22 cellular contexts compared by ENCODE assay signal in the genomic region with DNA sequence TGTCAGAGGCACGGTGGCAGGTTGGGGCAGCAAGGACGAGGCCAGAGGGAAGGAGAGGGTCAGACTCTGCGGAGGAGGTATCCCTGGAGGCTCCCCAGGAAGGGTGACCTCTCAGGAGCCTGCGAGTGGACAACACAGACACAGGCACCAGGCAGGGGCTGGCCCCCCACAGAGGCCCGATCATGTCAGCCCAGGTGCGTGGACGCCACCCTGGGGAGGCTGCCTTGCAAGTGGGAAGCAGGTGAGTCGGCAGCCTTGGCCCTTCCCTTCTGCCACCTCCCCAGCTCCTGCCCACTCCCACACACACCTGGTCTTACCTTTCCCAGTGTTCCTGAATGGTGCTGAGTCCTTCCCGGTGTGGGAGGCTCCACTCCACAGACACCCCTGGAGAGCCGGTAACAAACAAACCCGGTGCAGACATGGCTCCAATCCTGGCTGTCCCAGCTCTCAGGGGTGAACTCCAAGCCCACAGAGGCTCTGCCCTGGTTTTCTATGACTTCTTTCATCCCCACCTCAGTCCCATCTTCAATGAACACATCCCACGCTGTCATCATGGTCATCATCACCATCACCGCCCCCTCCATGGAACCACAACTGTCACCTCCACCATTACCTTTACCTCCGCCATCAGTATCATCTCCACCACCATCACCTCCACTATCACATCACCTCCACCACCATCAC. TPM values are rescaled to one million over a fixed set of nuclear protein-coding genes. Genes with fewer than 3 reads are reported as not detected.
DNase-seq lines count a peak whose midpoint lies in the region; ATAC-seq, FAIRE-seq and TF ChIP-seq lines count a peak whose summit lies in the region.
"Had no signal": no experiment of that assay in that cellular context is flagged by ENCODE, and none has a peak within 500 bp of the region (broad histone marks: within the 10 kb centered on the region; RNA-seq: fewer than 3 reads in every experiment).

No MANE protein-coding gene starts in this region.

- no peak overlapping the region for H3K27ac ChIP-seq in spleen
- H3K27ac ChIP-seq in CD8-positive, alpha-beta memory T cell (ENCODE audit: low read depth, low read length): no peak overlapping the region
- H3K27ac ChIP-seq: HL-60, SJCRH30, tibial artery had no signal

- no peaks in the 10 kb centered on the region for H3K27me3 Mint-ChIP-seq in activated naive CD8-positive, alpha-beta T cell treated with anti-CD3 and anti-CD28 coated beads, Interleukin-2, amount 10 ng/mL, durations not matched to agents 7 days and 5 days
- no peaks in the 10 kb centered on the region for H3K27me3 Mint-ChIP-seq in activated naive CD8-positive, alpha-beta T cell treated with anti-CD3 and anti-CD28 coated beads for 36 hours
- no peaks in the 10 kb centered on the region for H3K27me3 Mint-ChIP-seq in central memory CD8-positive, alpha-beta T cell
- H3K27me3 Mint-ChIP-seq in CD8-positive, alpha-beta memory T cell: no peaks in the 10 kb centered on the region
- no peaks in the 10 kb centered on the region for H3K27me3 Mint-ChIP-seq in activated T-helper 1 cell treated with anti-CD3 and anti-CD28 coated beads, Interleukin-12 subunit alpha, Interleukin-12 subunit beta, Interleukin-2, Interleukin-4 antibody, amounts not matched to agents 30 ng/mL and 10 ng/mL and 1 ng/mL, durations not matched to agents 14 hours and 24 hours and 36 hours (ENCODE audit: insufficient read depth)
- H3K27me3 Mint-ChIP-seq in T-helper 17 cell: no peaks in the 10 kb centered on the region
- H3K27me3 Mint-ChIP-seq: activated CD8-positive, alpha-beta T cell treated with anti-CD3 and anti-CD28 coated beads for 36 hours; effector memory CD8-positive, alpha-beta T cell; naive thymus-derived CD4-positive, alpha-beta T cell had no signal

- POLR2A ChIA-PET in activated naive CD8-positive, alpha-beta T cell treated with anti-CD3 and anti-CD28 coated beads, Interleukin-2, amount 10 ng/mL, durations not matched to agents 7 days and 5 days (lab: Charles Lee): no interaction called here
- POLR2A ChIA-PET in CD8-positive, alpha-beta memory T cell (lab: Charles Lee): no interaction called here

- H3K27me3 ChIP-seq in spleen (replicated peaks in 1 of 7): no peaks in the 10 kb centered on the region
- H3K27me3 ChIP-seq in CD8-positive, alpha-beta memory T cell (ENCODE audit: insufficient read depth, low read length, poor library complexity, severe bottlenecking): no peaks in the 10 kb centered on the region
- H3K27me3 ChIP-seq: esophagus squamous epithelium, SJCRH30, tibial artery had no signal

- no peak for TF ChIP-seq CTCF in spleen (IDR thresholded peaks at IDR 0.05 in 8 of 11, conservative IDR thresholded peaks at IDR 0.05 in 3 of 11)

- H3K9me3 ChIP-seq in spleen (no peaks in the 10 kb centered on the region), T-helper 17 cell (ENCODE audit: control insufficient read depth, low read length, poor library complexity, severe bottlenecking) (no peaks in the 10 kb centered on the region)
- no peaks in the 10 kb centered on the region for H3K9me3 ChIP-seq in CD8-positive, alpha-beta memory T cell (ENCODE audit: low read length)
- H3K9me3 ChIP-seq: esophagus squamous epithelium, SJCRH30, tibial artery had no signal

- peaks cover 12 to 46% (median 21%) of the 10 kb centered on the region in 6 donors for H3K4me1 ChIP-seq in spleen
- peaks cover 15% of the 10 kb centered on the region for H3K4me1 ChIP-seq in CD8-positive, alpha-beta memory T cell (ENCODE audit: insufficient read depth, low read length)

- peak overlapping the region; percentile 4 for H3K27ac Mint-ChIP-seq in activated naive CD8-positive, alpha-beta T cell treated with anti-CD3 and anti-CD28 coated beads, Interleukin-2, amount 10 ng/mL, durations not matched to agents 7 days and 5 days
- H3K27ac Mint-ChIP-seq in activated naive CD8-positive, alpha-beta T cell treated with anti-CD3 and anti-CD28 coated beads for 36 hours: no peak overlapping the region
- peak overlapping the region; percentile 29 for H3K27ac Mint-ChIP-seq in central memory CD8-positive, alpha-beta T cell (ENCODE audit: low read depth)
- H3K27ac Mint-ChIP-seq in CD8-positive, alpha-beta memory T cell: peak overlapping the region in 1 of 8 donors; percentile 20
- H3K27ac Mint-ChIP-seq in activated T-helper 1 cell treated with anti-CD3 and anti-CD28 coated beads, Interleukin-12 subunit alpha, Interleukin-12 subunit beta, Interleukin-2, Interleukin-4 antibody, amounts not matched to agents 30 ng/mL and 10 ng/mL and 1 ng/mL, durations not matched to agents 14 hours and 24 hours and 36 hours: no peak overlapping the region
- no peak overlapping the region for H3K27ac Mint-ChIP-seq in T-helper 17 cell
- H3K27ac Mint-ChIP-seq: activated CD8-positive, alpha-beta T cell treated with anti-CD3 and anti-CD28 coated beads for 36 hours; stimulated activated naive B cell treated with anti-CD40 and anti-IgM and Interleukin-4, amounts not matched to agents 10 μg/mL and 1 μg/mL and 100 μg/mL, for 72 hours had no signal

- no peak overlapping the region for H3K4me3 Mint-ChIP-seq in activated naive CD8-positive, alpha-beta T cell treated with anti-CD3 and anti-CD28 coated beads, Interleukin-2, amount 10 ng/mL, durations not matched to agents 7 days and 5 days
- no peak overlapping the region for H3K4me3 Mint-ChIP-seq in activated naive CD8-positive, alpha-beta T cell treated with anti-CD3 and anti-CD28 coated beads for 36 hours
- H3K4me3 Mint-ChIP-seq in central memory CD8-positive, alpha-beta T cell: no peak overlapping the region
- H3K4me3 Mint-ChIP-seq in CD8-positive, alpha-beta memory T cell: peak overlapping the region in 1 of 7 donors; percentile 42
- no peak overlapping the region for H3K4me3 Mint-ChIP-seq in activated T-helper 1 cell treated with anti-CD3 and anti-CD28 coated beads, Interleukin-12 subunit alpha, Interleukin-12 subunit beta, Interleukin-2, Interleukin-4 antibody, amounts not matched to agents 30 ng/mL and 10 ng/mL and 1 ng/mL, durations not matched to agents 14 hours and 24 hours and 36 hours
- no peak overlapping the region for H3K4me3 Mint-ChIP-seq in T-helper 17 cell
- H3K4me3 Mint-ChIP-seq: activated CD8-positive, alpha-beta T cell treated with anti-CD3 and anti-CD28 coated beads for 36 hours; effector memory CD8-positive, alpha-beta T cell; stimulated activated naive B cell treated with anti-CD40 and anti-IgM and Interleukin-4, amounts not matched to agents 10 μg/mL and 1 μg/mL and 100 μg/mL, for 72 hours had no signal

- H3K36me3 Mint-ChIP-seq in activated naive CD8-positive, alpha-beta T cell treated with anti-CD3 and anti-CD28 coated beads, Interleukin-2, amount 10 ng/mL, durations not matched to agents 7 days and 5 days: no peaks in the 10 kb centered on the region
- H3K36me3 Mint-ChIP-seq in activated naive CD8-positive, alpha-beta T cell treated with anti-CD3 and anti-CD28 coated beads for 36 hours: no peaks in the 10 kb centered on the region
- no peaks in the 10 kb centered on the region for H3K36me3 Mint-ChIP-seq in central memory CD8-positive, alpha-beta T cell (ENCODE audit: insufficient read depth)
- peaks cover 0 to 2% (median 0%) of the 10 kb centered on the region in 3 donors for H3K36me3 Mint-ChIP-seq in CD8-positive, alpha-beta memory T cell
- H3K36me3 Mint-ChIP-seq in activated T-helper 1 cell treated with anti-CD3 and anti-CD28 coated beads, Interleukin-12 subunit alpha, Interleukin-12 subunit beta, Interleukin-2, Interleukin-4 antibody, amounts not matched to agents 30 ng/mL and 10 ng/mL and 1 ng/mL, durations not matched to agents 14 hours and 24 hours and 36 hours (ENCODE audit: low read depth): no peaks in the 10 kb centered on the region
- no peaks in the 10 kb centered on the region for H3K36me3 Mint-ChIP-seq in T-helper 17 cell (ENCODE audit: low read depth)
- H3K36me3 Mint-ChIP-seq: stimulated activated naive B cell treated with anti-CD40 and anti-IgM and Interleukin-4, amounts not matched to agents 10 μg/mL and 1 μg/mL and 100 μg/mL, for 72 hours had no signal

- peaks cover 1% of the 10 kb centered on the region for H3K9me3 Mint-ChIP-seq in activated naive CD8-positive, alpha-beta T cell treated with anti-CD3 and anti-CD28 coated beads, Interleukin-2, amount 10 ng/mL, durations not matched to agents 7 days and 5 days
- no peaks in the 10 kb centered on the region for H3K9me3 Mint-ChIP-seq in activated naive CD8-positive, alpha-beta T cell treated with anti-CD3 and anti-CD28 coated beads for 36 hours
- no peaks in the 10 kb centered on the region for H3K9me3 Mint-ChIP-seq in central memory CD8-positive, alpha-beta T cell
- no peaks in the 10 kb centered on the region for H3K9me3 Mint-ChIP-seq in CD8-positive, alpha-beta memory T cell
- H3K9me3 Mint-ChIP-seq in activated T-helper 1 cell treated with anti-CD3 and anti-CD28 coated beads, Interleukin-12 subunit alpha, Interleukin-12 subunit beta, Interleukin-2, Interleukin-4 antibody, amounts not matched to agents 30 ng/mL and 10 ng/mL and 1 ng/mL, durations not matched to agents 14 hours and 24 hours and 36 hours: no peaks in the 10 kb centered on the region
- H3K9me3 Mint-ChIP-seq: activated CD8-positive, alpha-beta T cell treated with anti-CD3 and anti-CD28 coated beads for 36 hours; effector memory CD8-positive, alpha-beta T cell; stimulated activated naive B cell treated with anti-CD40 and anti-IgM and Interleukin-4, amounts not matched to agents 10 μg/mL and 1 μg/mL and 100 μg/mL, for 72 hours had no signal

- H3K4me1 Mint-ChIP-seq in activated naive CD8-positive, alpha-beta T cell treated with anti-CD3 and anti-CD28 coated beads, Interleukin-2, amount 10 ng/mL, durations not matched to agents 7 days and 5 days: peaks cover 7% of the 10 kb centered on the region
- H3K4me1 Mint-ChIP-seq in activated naive CD8-positive, alpha-beta T cell treated with anti-CD3 and anti-CD28 coated beads for 36 hours: peaks cover 8% of the 10 kb centered on the region
- H3K4me1 Mint-ChIP-seq in central memory CD8-positive, alpha-beta T cell: peaks cover 8% of the 10 kb centered on the region
- H3K4me1 Mint-ChIP-seq in CD8-positive, alpha-beta memory T cell: peaks cover 0 to 28% (median 10%) of the 10 kb centered on the region in 3 donors
- no peaks in the 10 kb centered on the region for H3K4me1 Mint-ChIP-seq in activated T-helper 1 cell treated with anti-CD3 and anti-CD28 coated beads, Interleukin-12 subunit alpha, Interleukin-12 subunit beta, Interleukin-2, Interleukin-4 antibody, amounts not matched to agents 30 ng/mL and 10 ng/mL and 1 ng/mL, durations not matched to agents 14 hours and 24 hours and 36 hours (ENCODE audit: low read depth)
- H3K4me1 Mint-ChIP-seq in T-helper 17 cell: peaks cover 6% of the 10 kb centered on the region

- peaks cover 0 to 2% (median 0%) of the 10 kb centered on the region in 6 donors for H3K36me3 ChIP-seq in spleen
- no peaks in the 10 kb centered on the region for H3K36me3 ChIP-seq in CD8-positive, alpha-beta memory T cell (ENCODE audit: insufficient read depth, low read length)
- H3K36me3 ChIP-seq: esophagus squamous epithelium, SJCRH30 had no signal

- no peak for TF ChIP-seq POLR2A in GM12891 (IDR thresholded peaks at IDR 0.05; ENCODE audit: low read depth, low read length)
- TF ChIP-seq POLR2A in spleen (IDR thresholded peaks at IDR 0.05): no peak

- 82 to 90% (median 82%) methylated on average over 11 to 14 of the region's 14 CpGs for WGBS in spleen, 5 donors

- CTCF ChIA-PET in CD8-positive, alpha-beta memory T cell (lab: Charles Lee): no interaction called here

- intact Hi-C loops in spleen (cut with DNase I; ENCODE audit: low total_unique reads): no loop called here
- intact Hi-C loops in activated T-helper 1 cell treated with anti-CD3 and anti-CD28 coated beads, Interleukin-12 subunit alpha, Interleukin-12 subunit beta, Interleukin-2, Interleukin-4 antibody, amounts not matched to agents 30 ng/mL and 10 ng/mL and 1 ng/mL, durations not matched to agents 14 hours and 24 hours and 36 hours (cut with micrococcal nuclease): no loop called here

- ATAC-seq in activated naive CD8-positive, alpha-beta T cell treated with anti-CD3 and anti-CD28 coated beads, Interleukin-2, amount 10 ng/mL, durations not matched to agents 7 days and 5 days (ENCODE audit: low read depth): no peak
- no peak for ATAC-seq in central memory CD8-positive, alpha-beta T cell (replicated peaks; ENCODE audit: extremely low read depth, poor library complexity, severe bottlenecking)
- ATAC-seq in T-helper 17 cell: no peak
- ATAC-seq: activated CD4-positive, CD25-positive, alpha-beta regulatory T cell treated with anti-CD3 and anti-CD28 coated beads, Interleukin-2, amount 50 U/mL, for 24 hours; activated CD8-positive, alpha-beta T cell treated with anti-CD3 and anti-CD28 coated beads for 36 hours; effector memory CD8-positive, alpha-beta T cell; naive thymus-derived CD4-positive, alpha-beta T cell; stimulated activated naive B cell treated with anti-CD40 and anti-IgM and Interleukin-4, amounts not matched to agents 10 μg/mL and 1 μg/mL and 100 μg/mL, for 72 hours had no signal

- peak; percentile 61 for FAIRE-seq in GM12891 (lab: Jason Lieb, UNC)

- no peak overlapping the region for H3K4me3 ChIP-seq in spleen
- no peak overlapping the region for H3K4me3 ChIP-seq in CD8-positive, alpha-beta memory T cell (ENCODE audit: low read length)
- H3K4me3 ChIP-seq: esophagus squamous epithelium, SJCRH30, tibial artery had no signal

- no peak for DNase-seq in activated naive CD8-positive, alpha-beta T cell treated with anti-CD3 and anti-CD28 coated beads, Interleukin-2, amount 10 ng/mL, durations not matched to agents 7 days and 5 days
- no peak for DNase-seq in activated naive CD8-positive, alpha-beta T cell treated with anti-CD3 and anti-CD28 coated beads for 36 hours
- DNase-seq in GM12891 (ENCODE audit: insufficient read length, low spot score): no peak
- DNase-seq in central memory CD8-positive, alpha-beta T cell (ENCODE audit: low spot score in 2 of 2): no peak
- peak; percentile 72 for DNase-seq in spleen
- DNase-seq in CD8-positive, alpha-beta memory T cell: no peak
- DNase-seq in activated T-helper 1 cell treated with anti-CD3 and anti-CD28 coated beads, Interleukin-12 subunit alpha, Interleukin-12 subunit beta, Interleukin-2, Interleukin-4 antibody, amounts not matched to agents 30 ng/mL and 10 ng/mL and 1 ng/mL, durations not matched to agents 14 hours and 24 hours and 36 hours (ENCODE audit: low spot score): no peak
- DNase-seq in T-helper 17 cell: no peak
- DNase-seq: activated CD8-positive, alpha-beta T cell treated with anti-CD3 and anti-CD28 coated beads for 36 hours; activated naive CD4-positive, alpha-beta T cell; effector memory CD8-positive, alpha-beta T cell; esophagus squamous epithelium; MM.1S; naive thymus-derived CD4-positive, alpha-beta T cell; NCI-H187 treated with DMSO at 0.1 percent for 48 hours; NCI-H774; stimulated activated CD4-positive, alpha-beta T cell treated with anti-CD3 and anti-CD28 coated beads, Interleukin-1b, Interleukin-23, amount 100 ng/mL, for 48 hours; stimulated activated naive B cell treated with anti-CD40 and anti-IgM and Interleukin-4, amounts not matched to agents 10 μg/mL and 1 μg/mL and 100 μg/mL, for 72 hours; tibial artery had no signal

RNA-seq across cellular contexts. Expression of gene ZBTB42, which starts 5.2 kb away (rescaled TPM):
- total RNA-seq in activated naive CD8-positive, alpha-beta T cell treated with anti-CD3 and anti-CD28 coated beads, Interleukin-2, amount 10 ng/mL, durations not matched to agents 7 days and 5 days: 1 to 10 TPM; 6.7 to 6.9 TPM
- total RNA-seq in activated naive CD8-positive, alpha-beta T cell treated with anti-CD3 and anti-CD28 coated beads for 36 hours: 1 to 10 TPM; 1.1 to 1.4 TPM
- polyA plus RNA-seq in GM12891 (2012; ENCODE audit: low read depth, missing spikeins): 0.13 TPM
- total RNA-seq in spleen: 10 to 100 TPM in 1 of 7 donors, 1 to 10 TPM in 6; 4.2 to 11.5 (median 7.9) TPM
- polyA plus RNA-seq in spleen: 1 to 10 TPM in 2 of 3 donors, under 1 TPM in 1; 0.74 to 2.9 (median 1.1) TPM
- 1 to 10 TPM; 3.3 to 3.5 TPM for total RNA-seq in CD8-positive, alpha-beta memory T cell
- 2.7 TPM for polyA plus RNA-seq in CD8-positive, alpha-beta memory T cell
- 5.9 and 6.1 TPM in 2 replicates for total RNA-seq in activated T-helper 1 cell treated with anti-CD3 and anti-CD28 coated beads, Interleukin-12 subunit alpha, Interleukin-12 subunit beta, Interleukin-2, Interleukin-4 antibody, amounts not matched to agents 30 ng/mL and 10 ng/mL and 1 ng/mL, durations not matched to agents 14 hours and 24 hours and 36 hours
- total RNA-seq in T-helper 17 cell: 1 to 10 TPM; 2.7 to 3.3 TPM

RNA-seq across cellular contexts. Expression of gene AKT1, which starts 10.5 kb away (rescaled TPM):
- 100 to 1,000 TPM; 178 to 181 TPM for total RNA-seq in activated naive CD8-positive, alpha-beta T cell treated with anti-CD3 and anti-CD28 coated beads, Interleukin-2, amount 10 ng/mL, durations not matched to agents 7 days and 5 days
- total RNA-seq in activated naive CD8-positive, alpha-beta T cell treated with anti-CD3 and anti-CD28 coated beads for 36 hours: 100 to 1,000 TPM; 112 TPM
- 47.1 TPM for polyA plus RNA-seq in GM12891 (2012; ENCODE audit: low read depth, missing spikeins)
- total RNA-seq in spleen: 100 to 1,000 TPM; 107 to 184 (median 141) TPM
- 100 to 1,000 TPM in 1 of 3 donors, 10 to 100 TPM in 2; 56.2 to 114 (median 61.6) TPM for polyA plus RNA-seq in spleen
- total RNA-seq in CD8-positive, alpha-beta memory T cell: 100 to 1,000 TPM; 147 to 150 TPM
- 34.1 TPM for polyA plus RNA-seq in CD8-positive, alpha-beta memory T cell
- total RNA-seq in activated T-helper 1 cell treated with anti-CD3 and anti-CD28 coated beads, Interleukin-12 subunit alpha, Interleukin-12 subunit beta, Interleukin-2, Interleukin-4 antibody, amounts not matched to agents 30 ng/mL and 10 ng/mL and 1 ng/mL, durations not matched to agents 14 hours and 24 hours and 36 hours: 137 and 140 TPM in 2 replicates
- total RNA-seq in T-helper 17 cell: 10 to 100 TPM; 72.4 to 77.2 TPM

RNA-seq across cellular contexts. Expression of gene SIVA1, which starts 53.1 kb away (rescaled TPM):
- total RNA-seq in activated naive CD8-positive, alpha-beta T cell treated with anti-CD3 and anti-CD28 coated beads, Interleukin-2, amount 10 ng/mL, durations not matched to agents 7 days and 5 days: 100 to 1,000 TPM; 110 to 126 TPM
- 100 to 1,000 TPM; 137 to 147 TPM for total RNA-seq in activated naive CD8-positive, alpha-beta T cell treated with anti-CD3 and anti-CD28 coated beads for 36 hours
- polyA plus RNA-seq in GM12891 (2012; ENCODE audit: low read depth, missing spikeins): 76.5 TPM
- total RNA-seq in spleen (100 to 1,000 TPM in 3 of 7 donors, 10 to 100 TPM in 4; 56.7 to 198 (median 76.4) TPM), T-helper 17 cell (10 to 100 TPM; 76.2 to 85.7 TPM)
- polyA plus RNA-seq in spleen: 100 to 1,000 TPM; 119 to 226 (median 184) TPM
- 100 to 1,000 TPM; 150 to 175 TPM for total RNA-seq in CD8-positive, alpha-beta memory T cell
- polyA plus RNA-seq in CD8-positive, alpha-beta memory T cell: 227 TPM
- 111 and 113 TPM in 2 replicates for total RNA-seq in activated T-helper 1 cell treated with anti-CD3 and anti-CD28 coated beads, Interleukin-12 subunit alpha, Interleukin-12 subunit beta, Interleukin-2, Interleukin-4 antibody, amounts not matched to agents 30 ng/mL and 10 ng/mL and 1 ng/mL, durations not matched to agents 14 hours and 24 hours and 36 hours

RNA-seq across cellular contexts. Expression of gene CEP170B, which starts 59.0 kb away (rescaled TPM):
- total RNA-seq in activated naive CD8-positive, alpha-beta T cell treated with anti-CD3 and anti-CD28 coated beads, Interleukin-2, amount 10 ng/mL, durations not matched to agents 7 days and 5 days: 1 to 10 TPM; 5.7 to 6.3 TPM
- total RNA-seq in activated naive CD8-positive, alpha-beta T cell treated with anti-CD3 and anti-CD28 coated beads for 36 hours: 1 to 10 TPM; 4.6 to 4.7 TPM
- polyA plus RNA-seq in GM12891 (2012; ENCODE audit: low read depth, missing spikeins): 0.06 TPM
- 10 to 100 TPM in 1 of 7 donors, 1 to 10 TPM in 6; 5.2 to 12.6 (median 5.9) TPM for total RNA-seq in spleen
- 1 to 10 TPM in 1 of 3 donors, under 1 TPM in 2; 0.58 to 3.8 (median 0.72) TPM for polyA plus RNA-seq in spleen
- total RNA-seq in CD8-positive, alpha-beta memory T cell: 1 to 10 TPM; 6.4 to 6.7 TPM
- polyA plus RNA-seq in CD8-positive, alpha-beta memory T cell: not detected
- total RNA-seq in activated T-helper 1 cell treated with anti-CD3 and anti-CD28 coated beads, Interleukin-12 subunit alpha, Interleukin-12 subunit beta, Interleukin-2, Interleukin-4 antibody, amounts not matched to agents 30 ng/mL and 10 ng/mL and 1 ng/mL, durations not matched to agents 14 hours and 24 hours and 36 hours: 9.8 and 10.7 TPM in 2 replicates
- total RNA-seq in T-helper 17 cell: 1 to 10 TPM; 7.0 to 7.7 TPM

Comparison
In these comparisons a context has a peak if more than half of its experiments do, and no peak if none do; other contexts are left out.
1. H3K27ac Mint-ChIP-seq: peak in activated naive CD8-positive, alpha-beta T cell treated with anti-CD3 and anti-CD28 coated beads, Interleukin-2, amount 10 ng/mL, durations not matched to agents 7 days and 5 days (single experiment) and central memory CD8-positive, alpha-beta T cell (single experiment); none in activated naive CD8-positive, alpha-beta T cell treated with anti-CD3 and anti-CD28 coated beads for 36 hours (single experiment), activated T-helper 1 cell treated with anti-CD3 and anti-CD28 coated beads, Interleukin-12 subunit alpha, Interleukin-12 subunit beta, Interleukin-2, Interleukin-4 antibody, amounts not matched to agents 30 ng/mL and 10 ng/mL and 1 ng/mL, durations not matched to agents 14 hours and 24 hours and 36 hours (single experiment) and T-helper 17 cell (single experiment).